In the genomic region with DNA sequence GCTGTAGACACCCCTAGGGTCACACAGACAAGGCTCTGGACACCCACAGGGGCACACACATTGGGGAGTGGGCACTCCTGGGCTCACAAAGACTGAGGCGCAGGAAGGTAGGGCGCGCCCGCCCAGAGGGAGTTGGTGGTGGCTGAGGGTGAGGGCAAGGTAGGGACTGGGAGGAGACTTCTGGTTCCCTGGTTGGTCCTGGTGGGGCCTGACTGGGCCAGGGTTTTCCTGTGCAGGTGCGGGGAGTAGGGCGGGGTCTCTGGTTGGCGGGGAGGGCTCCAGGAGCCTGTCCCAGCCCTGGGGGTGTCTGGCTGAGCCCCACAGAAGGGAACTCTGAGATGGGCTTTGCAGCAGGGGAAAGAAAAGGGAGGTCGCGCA, we compare ENCODE assay signal across 8 cellular contexts. TPM values are rescaled to one million over a fixed set of nuclear protein-coding genes. Genes with fewer than 3 reads are reported as not detected.
DNase-seq lines count a peak whose midpoint lies in the region; ATAC-seq, FAIRE-seq and TF ChIP-seq lines count a peak whose summit lies in the region.

No MANE protein-coding gene starts in this region.

- no peak for DNase-seq in activated T-cell treated with anti-CD3 and anti-CD28 coated beads, Interleukin-2, amount 50 U/mL, for 24 hours
- DNase-seq in activated T-cell treated with anti-CD3 and anti-CD28 coated beads for 4 hours = no peak
- DNase-seq in HL-60 (ENCODE audit: low read depth in 1 of 2, low spot score in 1 of 2) = no peak
- DNase-seq in activated naive CD8-positive, alpha-beta T cell treated with anti-CD3 and anti-CD28 coated beads, Interleukin-2, amount 50 U/mL, for 24 hours = peak; percentile 20
- DNase-seq in GM12892 (ENCODE audit: insufficient read length) = no peak

- H3K27ac ChIP-seq in HL-60 (replicated peaks) = peak overlapping the region; percentile 91

- H3K36me3 Mint-ChIP-seq in activated T-cell treated with anti-CD3 and anti-CD28 coated beads, Interleukin-2, amount 50 U/mL, for 24 hours (ENCODE audit: low read depth) = peaks cover 7% of the 10 kb centered on the region
- H3K36me3 Mint-ChIP-seq in activated naive CD8-positive, alpha-beta T cell treated with anti-CD3 and anti-CD28 coated beads, Interleukin-2, amount 50 U/mL, for 24 hours (ENCODE audit: low read depth) = no peaks in the 10 kb centered on the region
- H3K36me3 Mint-ChIP-seq in stimulated activated memory B cell treated with anti-CD40 and anti-IgM and Interleukin-4, amounts not matched to agents 10 μg/mL and 1 μg/mL and 100 μg/mL, for 72 hours = no peaks in the 10 kb centered on the region

- peaks cover 32% of the 10 kb centered on the region for H3K4me1 Mint-ChIP-seq in activated T-cell treated with anti-CD3 and anti-CD28 coated beads, Interleukin-2, amount 50 U/mL, for 24 hours (ENCODE audit: low read depth)
- peaks cover 33% of the 10 kb centered on the region for H3K4me1 Mint-ChIP-seq in activated naive CD8-positive, alpha-beta T cell treated with anti-CD3 and anti-CD28 coated beads, Interleukin-2, amount 50 U/mL, for 24 hours
- H3K4me1 Mint-ChIP-seq in stimulated activated memory B cell treated with anti-CD40 and anti-IgM and Interleukin-4, amounts not matched to agents 10 μg/mL and 1 μg/mL and 100 μg/mL, for 72 hours = peaks cover 23% of the 10 kb centered on the region

- H3K27ac Mint-ChIP-seq in activated T-cell treated with anti-CD3 and anti-CD28 coated beads, Interleukin-2, amount 50 U/mL, for 24 hours = peak overlapping the region; percentile 94
- peak overlapping the region; percentile 83 for H3K27ac Mint-ChIP-seq in activated naive CD8-positive, alpha-beta T cell treated with anti-CD3 and anti-CD28 coated beads, Interleukin-2, amount 50 U/mL, for 24 hours
- peak overlapping the region; percentile 90 for H3K27ac Mint-ChIP-seq in stimulated activated memory B cell treated with anti-CD40 and anti-IgM and Interleukin-4, amounts not matched to agents 10 μg/mL and 1 μg/mL and 100 μg/mL, for 72 hours

- H3K4me3 ChIP-seq in HL-60 (replicated peaks; ENCODE audit: insufficient read depth, low read length) (peak overlapping the region; percentile 69), iPS-11a (ENCODE audit: low read depth, low read length) (peak overlapping the region; percentile 63)

- H3K27me3 Mint-ChIP-seq in activated T-cell treated with anti-CD3 and anti-CD28 coated beads, Interleukin-2, amount 50 U/mL, for 24 hours = peaks cover 23% of the 10 kb centered on the region
- H3K27me3 Mint-ChIP-seq in activated naive CD8-positive, alpha-beta T cell treated with anti-CD3 and anti-CD28 coated beads, Interleukin-2, amount 50 U/mL, for 24 hours = no peaks in the 10 kb centered on the region
- H3K27me3 Mint-ChIP-seq in stimulated activated memory B cell treated with anti-CD40 and anti-IgM and Interleukin-4, amounts not matched to agents 10 μg/mL and 1 μg/mL and 100 μg/mL, for 72 hours = no peaks in the 10 kb centered on the region

- ATAC-seq in activated naive CD8-positive, alpha-beta T cell treated with anti-CD3 and anti-CD28 coated beads, Interleukin-2, amount 50 U/mL, for 24 hours = peak; percentile 12
- ATAC-seq in stimulated activated memory B cell treated with anti-CD40 and anti-IgM and Interleukin-4, amounts not matched to agents 10 μg/mL and 1 μg/mL and 100 μg/mL, for 72 hours = peak; percentile 53
- no peak for ATAC-seq in HG02623 (IDR thresholded peaks at IDR 0.05; ENCODE audit: unreplicated experiment)

- TF ChIP-seq CTCF in HL-60 (IDR thresholded peaks at IDR 0.05; ENCODE audit: insufficient read depth, low read length) = no peak

- FAIRE-seq in GM12892 (lab: Jason Lieb, UNC) = no peak

- H3K9me3 Mint-ChIP-seq in activated T-cell treated with anti-CD3 and anti-CD28 coated beads, Interleukin-2, amount 50 U/mL, for 24 hours = no peaks in the 10 kb centered on the region
- H3K9me3 Mint-ChIP-seq in activated naive CD8-positive, alpha-beta T cell treated with anti-CD3 and anti-CD28 coated beads, Interleukin-2, amount 50 U/mL, for 24 hours = no peaks in the 10 kb centered on the region
- no peaks in the 10 kb centered on the region for H3K9me3 Mint-ChIP-seq in stimulated activated memory B cell treated with anti-CD40 and anti-IgM and Interleukin-4, amounts not matched to agents 10 μg/mL and 1 μg/mL and 100 μg/mL, for 72 hours

- no peaks in the 10 kb centered on the region for H3K27me3 ChIP-seq in HL-60 (ENCODE audit: insufficient read depth, poor library complexity, severe bottlenecking)

- no peak; the same call in 1 of the 2 replicates for TF ChIP-seq POLR2A in GM12892 (IDR thresholded peaks at IDR 0.05; ENCODE audit: low read depth, low read length)

- H3K4me3 Mint-ChIP-seq in activated T-cell treated with anti-CD3 and anti-CD28 coated beads, Interleukin-2, amount 50 U/mL, for 24 hours = peak overlapping the region; percentile 87
- H3K4me3 Mint-ChIP-seq in activated naive CD8-positive, alpha-beta T cell treated with anti-CD3 and anti-CD28 coated beads, Interleukin-2, amount 50 U/mL, for 24 hours = peak overlapping the region; percentile 88
- peak overlapping the region; percentile 84 for H3K4me3 Mint-ChIP-seq in stimulated activated memory B cell treated with anti-CD40 and anti-IgM and Interleukin-4, amounts not matched to agents 10 μg/mL and 1 μg/mL and 100 μg/mL, for 72 hours

RNA-seq across cellular contexts. Expression of gene WAS, which starts 6.7 kb away (rescaled TPM):
- polyA plus RNA-seq in GM12892 (2012; ENCODE audit: missing spikeins) = 47.4 TPM

RNA-seq across cellular contexts. Expression of gene SUV39H1, which starts 19.7 kb away (rescaled TPM):
- 8.3 TPM for polyA plus RNA-seq in GM12892 (2012; ENCODE audit: missing spikeins)
